Comparison of ENCODE assay signal across 1 cellular context in the genomic region with DNA sequence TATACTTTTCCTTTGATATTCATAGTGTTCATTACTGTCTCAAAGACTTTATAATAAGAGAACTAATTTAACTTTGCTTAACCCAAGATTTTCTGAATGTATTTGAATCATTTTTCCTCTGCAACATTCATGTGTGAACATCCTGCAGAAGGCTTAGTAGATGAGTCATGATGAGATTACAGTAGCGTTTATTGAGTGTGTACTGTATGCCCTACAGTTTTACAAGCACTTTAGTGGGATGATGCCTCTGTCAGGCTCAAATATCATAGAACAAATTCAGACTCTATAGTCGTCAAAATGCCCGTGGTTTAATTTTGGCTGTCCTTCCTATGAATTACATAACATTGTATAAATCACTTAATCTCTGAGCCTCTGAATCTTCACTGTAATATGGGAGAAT.
TF ChIP-seq lines count a peak whose summit lies in the region.

No MANE protein-coding gene starts in this region.

TF ChIP-seq in K562, 482 proteins besides CTCF, POLR2A, EP300 and RAD21 (continued from another document):
- TF ChIP-seq ZNF140 (CRISPR knock-in tag; IDR thresholded peaks at IDR 0.05) (0 out of 2 replicates have a peak, but pooled peaks have one; percentile 22), CTBP1 (IDR thresholded peaks at IDR 0.05; ENCODE audit: borderline replicate concordance) (no peak), PHB2 (IDR thresholded peaks at IDR 0.05; ENCODE audit: low read depth) (no peak), NRF1 (conservative IDR thresholded peaks at IDR 0.05 in 1 of 2, IDR thresholded peaks at IDR 0.05 in 1 of 2) (no peak), ZC3H8 (IDR thresholded peaks at IDR 0.05) (no peak), TCF7L2 (IDR thresholded peaks at IDR 0.05; ENCODE audit: low read depth, low read length) (no peak), NCOA1 (IDR thresholded peaks at IDR 0.05; ENCODE audit: low read depth) (no peak), CHCHD3 (CRISPR knock-in tag; IDR thresholded peaks at IDR 0.05) (no peak), ZNF280A (IDR thresholded peaks at IDR 0.05; ENCODE audit: low read depth, partially characterized antibody) (no peak), RCOR1 (IDR thresholded peaks at IDR 0.05; ENCODE audit: borderline replicate concordance in 1 of 2, low read depth in 2 of 2, low read length in 2 of 2) (peak in 1 of 2 experiments; percentile 51; a peak in 1 of 4 replicates), JUNB (CRISPR knock-in tag; conservative IDR thresholded peaks at IDR 0.05) (peak; percentile 72), CHAMP1 (IDR thresholded peaks at IDR 0.05) (0 out of 2 replicates have a peak, but pooled peaks have one; percentile 25), ZKSCAN1 (IDR thresholded peaks at IDR 0.05; ENCODE audit: low read depth, low read length) (no peak), ZNF282 (CRISPR knock-in tag; IDR thresholded peaks at IDR 0.05) (no peak), SRF (CRISPR knock-in tag; IDR thresholded peaks at IDR 0.05) (no peak), ADNP (tag; IDR thresholded peaks at IDR 0.05) (peak; percentile 79), TBP (optimal IDR thresholded peaks at IDR 0.05; ENCODE audit: low read depth, low read length) (no peak), ELF1 (tag; IDR thresholded peaks at IDR 0.05) (no peak), JUN (IDR thresholded peaks at IDR 0.05; ENCODE audit: borderline replicate concordance, low read depth, low read length) (peak; percentile 82), JUN (CRISPR knock-in tag; IDR thresholded peaks at IDR 0.05; ENCODE audit: borderline replicate concordance) (no peak), NR4A1 (CRISPR knock-in tag; IDR thresholded peaks at IDR 0.05) (no peak), NR4A1 (tag; IDR thresholded peaks at IDR 0.05) (no peak), POLR3A (IDR thresholded peaks at IDR 0.05; ENCODE audit: borderline replicate concordance, extremely low read depth, insufficient read depth, insufficient read length) (no peak), THRAP3 (IDR thresholded peaks at IDR 0.05; ENCODE audit: borderline replicate concordance) (0 out of 2 replicates have a peak, but pooled peaks have one; percentile 17), HDAC3 (IDR thresholded peaks at IDR 0.05; ENCODE audit: borderline replicate concordance, partially characterized antibody) (no peak), ZNF436 (CRISPR knock-in tag; IDR thresholded peaks at IDR 0.05) (0 out of 2 replicates have a peak, but pooled peaks have one; percentile 16), KDM2B (CRISPR knock-in tag; IDR thresholded peaks at IDR 0.05) (no peak), HNRNPL (IDR thresholded peaks at IDR 0.05; ENCODE audit: low read depth, low read length) (no peak), HCFC1 (IDR thresholded peaks at IDR 0.05; ENCODE audit: low read depth, low read length) (no peak), SP1 (CRISPR knock-in tag; IDR thresholded peaks at IDR 0.05) (no peak), MAFG (tag; conservative IDR thresholded peaks at IDR 0.05) (0 out of 2 replicates have a peak, but pooled peaks have one; percentile 19), TOE1 (IDR thresholded peaks at IDR 0.05; ENCODE audit: borderline replicate concordance) (no peak), TOE1 (CRISPR knock-in tag; IDR thresholded peaks at IDR 0.05; ENCODE audit: borderline replicate concordance, low read depth) (no peak), RNF219 (CRISPR knock-in tag; IDR thresholded peaks at IDR 0.05) (no peak), BMI1 (IDR thresholded peaks at IDR 0.05; ENCODE audit: low read length) (no peak), CXXC5 (CRISPR knock-in tag; IDR thresholded peaks at IDR 0.05) (0 out of 2 replicates have a peak, but pooled peaks have one; percentile 15), MTF1 (CRISPR knock-in tag; IDR thresholded peaks at IDR 0.05; ENCODE audit: borderline replicate concordance) (no peak), POLR2G (IDR thresholded peaks at IDR 0.05; ENCODE audit: low read depth, low read length) (no peak), C11orf30 (IDR thresholded peaks at IDR 0.05; ENCODE audit: low read depth) (peak; percentile 33; the same call in 1 of the 2 replicates), MAZ (CRISPR knock-in tag; conservative IDR thresholded peaks at IDR 0.05 in 1 of 2, IDR thresholded peaks at IDR 0.05 in 1 of 2) (no peak; a peak in 1 of 4 replicates), SMARCA5 (IDR thresholded peaks at IDR 0.05) (peak; percentile 17; the same call in 1 of the 2 replicates)
